ENCODE assay signal across 6 cellular contexts in the genomic region with DNA sequence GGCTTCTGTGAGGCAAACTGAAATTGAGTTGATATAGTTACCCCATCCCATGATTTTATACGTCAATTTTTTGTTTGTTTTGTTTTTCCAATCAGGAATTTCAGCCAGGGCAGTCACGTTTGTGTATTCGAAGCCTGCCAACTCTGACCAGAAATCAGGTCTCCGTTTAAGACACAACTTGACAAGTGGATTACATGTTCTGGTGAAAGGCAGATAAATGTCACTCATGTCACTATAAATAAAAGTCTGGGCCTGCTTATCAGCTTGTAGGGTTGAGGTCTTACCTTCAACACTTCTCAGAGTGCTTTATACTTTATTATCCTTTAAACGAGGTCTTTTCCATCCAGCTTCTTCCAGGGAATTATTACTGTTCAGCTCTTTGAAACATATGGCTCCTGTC.
"Had no signal": no experiment of that assay in that cellular context is flagged by ENCODE, and none has a peak within 500 bp of the region (broad histone marks: within the 10 kb centered on the region; RNA-seq: fewer than 3 reads in every experiment).

No MANE protein-coding gene starts in this region.

- DNase-seq: GM23248, H9, HCEC 1CT, IMR-90, KBM-7 had no signal

- H2AFZ ChIP-seq: GM23248 had no signal

- H3K9me3 Mint-ChIP-seq: H9 had no signal

- H3K4me2 ChIP-seq: KMS-11 had no signal

- H3K27ac Mint-ChIP-seq: H9 had no signal

- H3K27ac ChIP-seq: GM23248, KMS-11 had no signal

- H3K4me3 ChIP-seq: GM23248 had no signal

- H3K4me3 Mint-ChIP-seq: H9 had no signal
